ENCODE assay signal across 9 cellular contexts in the genomic region with DNA sequence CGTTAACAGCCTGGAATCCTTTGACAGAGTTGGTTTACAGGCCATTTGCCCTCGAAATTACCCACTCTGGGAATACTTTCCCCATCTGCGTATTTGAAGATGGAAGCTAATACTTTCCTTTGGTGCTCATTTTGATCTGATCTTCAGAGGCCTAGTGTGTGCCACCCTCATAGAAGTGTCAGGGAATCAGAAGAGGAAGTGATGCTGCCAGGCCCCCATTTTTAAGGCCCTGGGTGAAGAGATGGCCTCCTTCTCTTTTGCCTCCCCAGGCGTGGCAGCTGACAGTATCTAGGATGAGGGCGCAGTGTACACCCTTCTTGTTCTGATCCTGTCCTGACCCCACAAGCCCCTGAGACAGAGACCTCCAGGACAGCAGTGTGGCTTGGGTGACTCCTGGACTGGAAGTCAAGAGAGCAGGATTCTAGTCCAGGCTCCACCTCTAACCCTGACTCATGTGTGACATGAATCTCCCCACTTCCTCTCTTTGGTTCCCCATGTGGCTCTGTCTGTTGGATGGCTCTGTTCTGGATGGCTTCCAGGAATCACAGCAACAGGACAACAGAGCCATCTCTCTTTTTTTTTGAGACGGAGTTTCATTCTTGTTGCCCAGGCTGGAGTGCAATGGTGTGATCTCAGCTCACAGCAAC. TPM values are rescaled to one million over a fixed set of nuclear protein-coding genes. Genes with fewer than 3 reads are reported as not detected.
DNase-seq lines count a peak whose midpoint lies in the region; ATAC-seq lines count a peak whose summit lies in the region.
"Had no signal": no experiment of that assay in that cellular context is flagged by ENCODE, and none has a peak within 500 bp of the region (broad histone marks: within the 10 kb centered on the region; RNA-seq: fewer than 3 reads in every experiment).

No MANE protein-coding gene starts in this region.

- H3K4me3 Mint-ChIP-seq in immature natural killer cell: no peak overlapping the region

- peak; percentile 90 for DNase-seq in GM04504 (ENCODE audit: low read depth)
- peak; percentile 97 for DNase-seq in RPMI7951 (ENCODE audit: low read depth)
- peak; percentile 51 for DNase-seq in renal cortical epithelial cell (ENCODE audit: low read depth)
- no peak for DNase-seq in NCI-H2029 treated with DMSO at 0.1 percent for 48 hours (lab: John Stamatoyannopoulos, UW)
- no peak for DNase-seq in immature natural killer cell

- H3K27ac Mint-ChIP-seq in immature natural killer cell: no peak overlapping the region

- no peaks in the 10 kb centered on the region for H3K4me1 Mint-ChIP-seq in immature natural killer cell

- ATAC-seq in esophagus mucosa: peak; percentile 67
- no peak for ATAC-seq in GM21717 (IDR thresholded peaks at IDR 0.05; ENCODE audit: unreplicated experiment)
- no peak for ATAC-seq in HG02642 (IDR thresholded peaks at IDR 0.05; ENCODE audit: poor library complexity, unreplicated experiment)

- H3K36me3 Mint-ChIP-seq in immature natural killer cell: peaks cover 4 to 25% (median 5%) of the 10 kb centered on the region in 3 donors

- H3K27me3 Mint-ChIP-seq in immature natural killer cell (ENCODE audit: low read depth in 3 of 3): peaks cover 2 to 7% (median 4%) of the 10 kb centered on the region in 3 donors

- no peaks in the 10 kb centered on the region for H3K9me3 Mint-ChIP-seq in immature natural killer cell

RNA-seq across cellular contexts. Expression of a gene that starts 27.8 kb away (rescaled TPM):
- total RNA-seq in RPMI7951 (2014; rRNA removed; shearing (Covaris generic)): 2.5 and 4.3 TPM in 2 replicates
- total RNA-seq in esophagus mucosa (2.7 TPM), renal cortical epithelial cell (not detected in 2 replicates)
- 10 to 100 TPM in 1 of 3 donors, 1 to 10 TPM in 1, under 1 TPM in 1; 0.82 to 10.4 (median 2.5) TPM for polyA plus RNA-seq in immature natural killer cell
- total RNA-seq: NCI-H460 had no signal

RNA-seq across cellular contexts. Expression of a gene that starts 58.1 kb away (rescaled TPM):
- total RNA-seq in RPMI7951 (2014; rRNA removed; shearing (Covaris generic)): 28.1 and 28.4 TPM in 2 replicates
- total RNA-seq in esophagus mucosa (13.4 TPM), renal cortical epithelial cell (29.3 and 50.4 TPM in 2 replicates)
- 10 to 100 TPM in 2 of 3 donors, 1 to 10 TPM in 1; 5.2 to 16.2 (median 12.7) TPM for polyA plus RNA-seq in immature natural killer cell

RNA-seq across cellular contexts. Expression of a gene that starts 58.1 kb away (rescaled TPM):
- 4.4 and 7.0 TPM in 2 replicates for total RNA-seq in RPMI7951 (2014; rRNA removed; shearing (Covaris generic))
- total RNA-seq in esophagus mucosa (2.6 TPM), renal cortical epithelial cell (3.0 and 7.7 TPM in 2 replicates)
- polyA plus RNA-seq in immature natural killer cell: 1 to 10 TPM in 2 of 3 donors, under 1 TPM in 1; 0.48 to 2.0 (median 1.1) TPM

Comparison
In these comparisons a context has a peak if more than half of its experiments do, and no peak if none do; other contexts are left out.
1. DNase-seq: peak in GM04504 (single experiment), RPMI7951 (single experiment) and renal cortical epithelial cell (single experiment); none in NCI-H2029 treated with DMSO at 0.1 percent for 48 hours (single experiment) and immature natural killer cell (0 of 3).